34 cellular contexts compared by ENCODE assay signal in the genomic region with DNA sequence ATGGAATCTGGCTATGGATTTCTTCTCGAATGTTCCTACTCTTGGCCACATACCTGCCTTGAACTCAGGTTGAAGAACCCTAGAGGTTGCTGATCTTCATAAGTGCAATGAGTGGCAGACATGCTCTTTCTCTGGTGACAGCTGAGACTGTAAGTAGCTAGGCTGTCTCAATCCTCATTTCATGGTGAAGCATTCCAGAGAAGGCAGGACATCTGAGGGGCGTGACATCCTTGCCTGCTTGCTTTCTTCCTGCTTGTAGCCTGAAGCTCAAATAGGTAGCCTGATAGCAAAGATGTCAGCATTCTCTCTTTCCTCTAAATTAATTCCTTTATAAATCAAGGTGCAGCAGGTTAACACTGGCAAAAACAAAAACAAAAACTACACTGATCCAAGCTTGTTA.
"Had no signal": no experiment of that assay in that cellular context is flagged by ENCODE, and none has a peak within 500 bp of the region (broad histone marks: within the 10 kb centered on the region; RNA-seq: fewer than 3 reads in every experiment).

No MANE protein-coding gene starts in this region.

- H3K4me1 ChIP-seq: SJSA1 had no signal

- H3K9me3 ChIP-seq: Peyer's patch, SJSA1 had no signal

- ATAC-seq: activated CD8-positive, alpha-beta memory T cell treated with anti-CD3 and anti-CD28 coated beads, Interleukin-2, amount 10 ng/mL, durations not matched to agents 7 days and 5 days; activated naive CD8-positive, alpha-beta T cell treated with anti-CD3 and anti-CD28 coated beads, Interleukin-2, amount 50 U/mL, for 24 hours; PC-3; SK-N-SH treated with all-trans-retinoic acid at 6 μM for 48 hours; T-cell; T-helper 17 cell had no signal

- H3K27me3 ChIP-seq: Peyer's patch had no signal

- H3K4me3 ChIP-seq: Peyer's patch, SJSA1 had no signal

- DNase-seq: activated B cell treated with CpG ODN at 0.5 μM for 24 hours; activated CD4-positive, alpha-beta memory T cell treated with anti-CD3 and anti-CD28 coated beads for 36 hours; activated CD4-positive, alpha-beta T cell treated with anti-CD3 and anti-CD28 coated beads for 4 hours; activated CD4-positive, alpha-beta T cell treated with anti-CD3 and anti-CD28 coated beads, Interleukin-2, amount 50 U/mL, for 1 hour; activated CD4-positive, CD25-positive, alpha-beta regulatory T cell treated with anti-CD3 and anti-CD28 coated beads, Interleukin-2, amount 50 U/mL, for 72 hours; activated CD8-positive, alpha-beta memory T cell treated with anti-CD3 and anti-CD28 coated beads for 24 hours; activated CD8-positive, alpha-beta memory T cell treated with anti-CD3 and anti-CD28 coated beads, Interleukin-2, amount 10 ng/mL, durations not matched to agents 7 days and 5 days; activated CD8-positive, alpha-beta memory T cell treated with anti-CD3 and anti-CD28 coated beads, Interleukin-2, amount 50 U/mL, for 48 hours; activated effector memory CD4-positive, alpha-beta T cell treated with Interleukin-2 at 50 U/mL for 16 hours; activated naive CD4-positive, alpha-beta T cell treated with anti-CD3 and anti-CD28 coated beads, Interleukin-2, amount 10 ng/mL, durations not matched to agents 7 days and 5 days; activated naive CD8-positive, alpha-beta T cell treated with anti-CD3 and anti-CD28 coated beads, Interleukin-2, amount 50 U/mL, for 24 hours; activated T-cell treated with anti-CD3 and anti-CD28 coated beads, Interleukin-2, amount 50 U/mL, for 48 hours; anterior cingulate cortex; caudate nucleus; NCI-H1092 treated with DMSO at 0.1 percent for 48 hours; NCI-H1417; NCI-H146; NCI-H187; NCI-H2029 treated with DMSO at 0.1 percent for 48 hours; NCI-H2107; NCI-H2171; NCI-H2227 treated with DMSO at 0.1 percent for 48 hours; NCI-H446; NCI-H510A treated with DMSO at 0.1 percent for 48 hours; NCI-H69; PC-3; Peyer's patch; RPMI8226; SHP77 treated with DMSO at 0.1 percent for 48 hours; T-cell; T-helper 17 cell had no signal

- H3K36me3 ChIP-seq: Peyer's patch, SJSA1 had no signal

- H3K27ac ChIP-seq: Peyer's patch, SJSA1, VCaP had no signal
